Comparison of ENCODE assay signal across 21 cellular contexts in the genomic region with DNA sequence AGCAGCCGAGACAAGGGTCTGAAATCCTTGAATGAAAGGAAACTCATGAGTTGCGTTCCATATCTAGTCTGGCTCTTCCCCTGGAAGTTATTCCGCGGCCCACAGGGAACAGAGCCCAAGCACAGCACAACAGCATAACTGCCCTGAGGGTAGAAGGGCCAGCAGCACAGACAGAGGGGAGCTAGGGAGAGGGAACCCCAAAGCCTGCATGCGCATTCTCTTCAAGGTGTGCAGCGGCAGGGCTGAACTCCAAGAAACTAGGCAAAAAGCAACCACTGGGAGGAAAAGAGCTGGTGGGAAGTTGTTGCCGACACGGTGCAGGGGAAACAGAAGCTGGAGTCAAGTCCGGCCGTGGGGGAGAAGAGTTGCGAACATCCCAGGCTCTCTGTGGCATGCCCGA. TPM values are rescaled to one million over a fixed set of nuclear protein-coding genes. Genes with fewer than 3 reads are reported as not detected.
A peak's percentile ranks its signal among the peaks of the same experiment; 100 is the strongest.
DNase-seq lines count a peak whose midpoint lies in the region; ATAC-seq and TF ChIP-seq lines count a peak whose summit lies in the region.
"Had no signal": no experiment of that assay in that cellular context is flagged by ENCODE, and none has a peak within 500 bp of the region (broad histone marks: within the 10 kb centered on the region; RNA-seq: fewer than 3 reads in every experiment).

No MANE protein-coding gene starts in this region.

- H4K5ac ChIP-seq in mesendoderm (ENCODE audit: low read length) = no peak overlapping the region

- H3K14ac ChIP-seq in trophoblast cell (ENCODE audit: low read length) = no peak overlapping the region

- DNase-seq in GM23338 (ENCODE audit: low spot score) = peak; percentile 8
- DNase-seq in mesendoderm = no peak
- DNase-seq in osteocyte (ENCODE audit: extremely low spot score, unreplicated experiment) = peak; percentile 73
- DNase-seq in trophoblast cell = no peak
- DNase-seq in smooth muscle cell (lab: John Stamatoyannopoulos, UW; ENCODE audit: unreplicated experiment) = no peak
- DNase-seq: 8988T; ACHN; AML-193; BE2C; C1 segment of cervical spinal cord; Calu3; CD4-positive, alpha-beta memory T cell; COR-L47; DMS153; DND-41; GM23248; H9 had no signal

- no peaks in the 10 kb centered on the region for H3K79me2 ChIP-seq in GM23338 (replicated peaks; ENCODE audit: insufficient read depth)
- H3K79me2 ChIP-seq in mesendoderm (ENCODE audit: control insufficient read depth, insufficient read depth, low read length) = no peaks in the 10 kb centered on the region
- H3K79me2 ChIP-seq in trophoblast cell (ENCODE audit: control insufficient read depth, insufficient read depth, low read length, poor library complexity) = no peaks in the 10 kb centered on the region
- H3K79me2 ChIP-seq in smooth muscle cell (ENCODE audit: low read depth) = no peaks in the 10 kb centered on the region

- H3K4me1 ChIP-seq in GM23338 (ENCODE audit: insufficient read depth) (no peaks in the 10 kb centered on the region), mesendoderm (ENCODE audit: control insufficient read depth, low read depth, low read length) (peaks cover 8% of the 10 kb centered on the region), trophoblast cell (ENCODE audit: control insufficient read depth in 1 of 2, insufficient read depth in 2 of 2, low read length in 2 of 2) (peaks cover 0 to 3% of the 10 kb centered on the region in 2 experiments), smooth muscle cell (ENCODE audit: low read depth) (no peaks in the 10 kb centered on the region)
- H3K4me1 ChIP-seq: A549 had no signal

- no peak overlapping the region for H2BK5ac ChIP-seq in mesendoderm (ENCODE audit: low read length)
- no peak overlapping the region for H2BK5ac ChIP-seq in trophoblast cell (ENCODE audit: low read depth, low read length, poor library complexity)

- no peak overlapping the region for H2BK15ac ChIP-seq in mesendoderm (replicated peaks; ENCODE audit: low read depth)

- peaks cover 2% of the 10 kb centered on the region for H3K27me3 Mint-ChIP-seq in GM23338 (ENCODE audit: insufficient read depth, low read depth, poor library complexity)
- no peaks in the 10 kb centered on the region for H3K27me3 Mint-ChIP-seq in osteocyte (ENCODE audit: unreplicated experiment)

- H3K4me3 ChIP-seq in GM23338 (no peak overlapping the region), mesendoderm (ENCODE audit: low read length) (no peak overlapping the region), trophoblast cell (ENCODE audit: low read depth, low read length) (no peak overlapping the region), smooth muscle cell (no peak overlapping the region)
- H3K4me3 ChIP-seq: A549, GM23248 had no signal

- H3K4me3 Mint-ChIP-seq in GM23338 (no peak overlapping the region), osteocyte (ENCODE audit: unreplicated experiment) (no peak overlapping the region)
- H3K4me3 Mint-ChIP-seq: CD4-positive, alpha-beta memory T cell; H9 had no signal

- H3K27me3 ChIP-seq in GM23338 (ENCODE audit: insufficient read depth) = no peaks in the 10 kb centered on the region
- no peaks in the 10 kb centered on the region for H3K27me3 ChIP-seq in mesendoderm (ENCODE audit: insufficient read depth, low read length, poor library complexity)
- H3K27me3 ChIP-seq in trophoblast cell (ENCODE audit: insufficient read depth, low read length) = no peaks in the 10 kb centered on the region
- no peaks in the 10 kb centered on the region for H3K27me3 ChIP-seq in smooth muscle cell (ENCODE audit: low read depth)
- H3K27me3 ChIP-seq: BE2C had no signal

- H3K36me3 Mint-ChIP-seq in GM23338 (ENCODE audit: low read depth) (no peaks in the 10 kb centered on the region), osteocyte (ENCODE audit: unreplicated experiment) (no peaks in the 10 kb centered on the region)
- H3K36me3 Mint-ChIP-seq: CD4-positive, alpha-beta memory T cell had no signal

- H3K9me3 ChIP-seq in trophoblast cell (ENCODE audit: insufficient read depth, low read depth, low read length) (no peaks in the 10 kb centered on the region), smooth muscle cell (replicated peaks; ENCODE audit: low read depth) (no peaks in the 10 kb centered on the region)
- H3K9me3 ChIP-seq: A549, BE2C had no signal

- H3K79me1 ChIP-seq in mesendoderm (ENCODE audit: low read length) (no peaks in the 10 kb centered on the region), trophoblast cell (ENCODE audit: low read length) (no peaks in the 10 kb centered on the region)

- H3K9me3 Mint-ChIP-seq in GM23338 = no peaks in the 10 kb centered on the region
- H3K9me3 Mint-ChIP-seq in osteocyte (ENCODE audit: unreplicated experiment) = no peaks in the 10 kb centered on the region
- H3K9me3 Mint-ChIP-seq: H9 had no signal

- peaks cover 13% of the 10 kb centered on the region for H3K4me1 Mint-ChIP-seq in GM23338
- no peaks in the 10 kb centered on the region for H3K4me1 Mint-ChIP-seq in osteocyte (ENCODE audit: unreplicated experiment)
- H3K4me1 Mint-ChIP-seq: CD4-positive, alpha-beta memory T cell had no signal

- no peak overlapping the region for H4K91ac ChIP-seq in trophoblast cell (ENCODE audit: low read depth, low read length)

- H3K56ac ChIP-seq in mesendoderm (ENCODE audit: low read length) = peak overlapping the region; percentile 49

- H3K4ac ChIP-seq in mesendoderm (ENCODE audit: low read depth, low read length) (no peak overlapping the region), trophoblast cell (ENCODE audit: low read depth, low read length) (no peak overlapping the region)

- no peak overlapping the region for H3K9ac ChIP-seq in mesendoderm (ENCODE audit: low read length)
- no peak overlapping the region for H3K9ac ChIP-seq in trophoblast cell (ENCODE audit: low read length)
- no peak overlapping the region for H3K9ac ChIP-seq in smooth muscle cell (ENCODE audit: low read depth)
- H3K9ac ChIP-seq: GM23248 had no signal

- WGBS in mesendoderm (ENCODE audit: extremely low coverage, insufficient coverage, low lambda C conversion rate) = no CpG with 5 or more reads among the region's 12 CpGs
- WGBS in trophoblast cell (ENCODE audit: extremely low coverage, insufficient coverage, insufficient read length) = no CpG with 5 or more reads among the region's 12 CpGs
- 90% methylated on average over 12 of the region's 12 CpGs for WGBS in smooth muscle cell (ENCODE audit: low lambda C conversion rate)

- H3K36me3 ChIP-seq in GM23338 (ENCODE audit: insufficient read depth) (no peaks in the 10 kb centered on the region), mesendoderm (ENCODE audit: control insufficient read depth, insufficient read depth, low read length) (no peaks in the 10 kb centered on the region), trophoblast cell (ENCODE audit: control insufficient read depth in 1 of 2, insufficient read depth in 2 of 2, low read length in 2 of 2) (no peaks in the 10 kb centered on the region), smooth muscle cell (ENCODE audit: low read depth) (no peaks in the 10 kb centered on the region)
- H3K36me3 ChIP-seq: BE2C had no signal

- H3K18ac ChIP-seq in mesendoderm (ENCODE audit: low read length) = no peak overlapping the region
- no peak overlapping the region for H3K18ac ChIP-seq in trophoblast cell (ENCODE audit: low read length)

- H3K27ac Mint-ChIP-seq in GM23338 (no peak overlapping the region), osteocyte (ENCODE audit: unreplicated experiment) (no peak overlapping the region)
- H3K27ac Mint-ChIP-seq: CD4-positive, alpha-beta memory T cell; H9 had no signal

- ATAC-seq in GM23338 (peak; percentile 21; the same call in 2 of the 3 replicates), HG02798 (IDR thresholded peaks at IDR 0.05; ENCODE audit: poor library complexity, unreplicated experiment) (no peak)
- ATAC-seq: A549, HCT116 had no signal

- H2AK5ac ChIP-seq in mesendoderm (ENCODE audit: low read length) (no peak overlapping the region), trophoblast cell (ENCODE audit: low read length) (no peak overlapping the region)

- no peak overlapping the region for H3K27ac ChIP-seq in GM23338 (ENCODE audit: low read depth)
- H3K27ac ChIP-seq in mesendoderm (ENCODE audit: low read depth, low read length) = no peak overlapping the region
- no peak overlapping the region for H3K27ac ChIP-seq in trophoblast cell (ENCODE audit: low read depth, low read length)
- no peak overlapping the region for H3K27ac ChIP-seq in smooth muscle cell (ENCODE audit: low read depth)
- H3K27ac ChIP-seq: A549, GM23248 had no signal

- peak overlapping the region; percentile 90; the same call in 1 of the 2 replicates for H2AFZ ChIP-seq in GM23338
- no peak overlapping the region for H2AFZ ChIP-seq in trophoblast cell (ENCODE audit: insufficient read depth, low read length, poor library complexity)
- no peak overlapping the region for H2AFZ ChIP-seq in smooth muscle cell (ENCODE audit: low read depth)
- H2AFZ ChIP-seq: GM23248 had no signal

- no peaks in the 10 kb centered on the region for H3K9me2 ChIP-seq in GM23338 (ENCODE audit: insufficient read depth)

- no peak for TF ChIP-seq CTCF in GM23338 (conservative IDR thresholded peaks at IDR 0.05; ENCODE audit: low read depth in 2 of 2)
- TF ChIP-seq CTCF in osteocyte (IDR thresholded peaks at IDR 0.05) = no peak
- no peak for TF ChIP-seq CTCF in smooth muscle cell (IDR thresholded peaks at IDR 0.05; ENCODE audit: borderline replicate concordance, insufficient read depth, poor library complexity, severe bottlenecking)

- H2BK120ac ChIP-seq in mesendoderm (ENCODE audit: low read depth, low read length) = no peak overlapping the region
- H2BK120ac ChIP-seq in trophoblast cell (ENCODE audit: insufficient read depth, low read length, poor library complexity) = no peak overlapping the region

- H4K12ac ChIP-seq in trophoblast cell (ENCODE audit: low read depth, low read length) = no peak overlapping the region

- H3K4me2 ChIP-seq in GM23338 (no peak overlapping the region), mesendoderm (ENCODE audit: low read length) (no peak overlapping the region), trophoblast cell (ENCODE audit: low read length) (no peak overlapping the region), smooth muscle cell (no peak overlapping the region)
- H3K4me2 ChIP-seq: A549 had no signal

- no peak overlapping the region for H2BK12ac ChIP-seq in trophoblast cell (ENCODE audit: low read length)

- no peak overlapping the region for H3K23ac ChIP-seq in mesendoderm (ENCODE audit: low read length)
- no peak overlapping the region for H3K23ac ChIP-seq in trophoblast cell (ENCODE audit: low read length)

- H4K20me1 ChIP-seq in GM23338 (replicated peaks; ENCODE audit: insufficient read depth) (no peaks in the 10 kb centered on the region), smooth muscle cell (ENCODE audit: low read depth) (no peaks in the 10 kb centered on the region)

- H4K8ac ChIP-seq in mesendoderm (ENCODE audit: low read depth, low read length) (no peak overlapping the region), trophoblast cell (ENCODE audit: low read depth, low read length) (no peak overlapping the region)

- no peaks in the 10 kb centered on the region for H3F3A ChIP-seq in GM23338 (replicated peaks; ENCODE audit: low read depth)
- no peaks in the 10 kb centered on the region for H3F3A ChIP-seq in smooth muscle cell (ENCODE audit: low read depth)

RNA-seq across cellular contexts. Expression of a gene that starts 11.8 kb away (rescaled TPM):
- not detected in 2 replicates for total RNA-seq in GM23338 (2014; rRNA removed; shearing (Covaris generic))
- polyA plus RNA-seq in GM23338 (2016; fragmentation: Nextera tagmentation; extraction: Ambion mirVana) (0.16 TPM in 1 of 2 replicates, not detected in the other), smooth muscle cell (not detected in 2 replicates)
- polyA plus RNA-seq in mesendoderm (2013, experiment 1 of 2) = not detected
- not detected for polyA plus RNA-seq in mesendoderm (2013, experiment 2 of 2)
- total RNA-seq in osteocyte (not detected in 2 replicates), smooth muscle cell (not detected in 2 replicates)
- polyA plus RNA-seq in trophoblast cell (2013) = not detected in 2 replicates
- total RNA-seq: Calu3; CD4-positive, alpha-beta memory T cell; GM23248; H4; H9 had no signal
- polyA plus RNA-seq: A549; CD4-positive, alpha-beta memory T cell; GM23248 had no signal

RNA-seq across cellular contexts. Expression of a gene that starts 14.7 kb away (rescaled TPM):
- 0.49 and 0.62 TPM in 2 replicates for total RNA-seq in GM23338 (2014; rRNA removed; shearing (Covaris generic))
- polyA plus RNA-seq in GM23338 (2016; fragmentation: Nextera tagmentation; extraction: Ambion mirVana) (0.05 TPM in 1 of 2 replicates, not detected in the other), smooth muscle cell (not detected in 2 replicates)
- polyA plus RNA-seq in mesendoderm (2013, experiment 1 of 2) = 0.25 TPM
- polyA plus RNA-seq in mesendoderm (2013, experiment 2 of 2) = 0.27 TPM
- total RNA-seq in osteocyte (not detected in 2 replicates), smooth muscle cell (not detected in 2 replicates)
- polyA plus RNA-seq in trophoblast cell (2013) = not detected in 2 replicates
- total RNA-seq: Calu3; CD4-positive, alpha-beta memory T cell; GM23248; H4 had no signal
- polyA plus RNA-seq: A549; CD4-positive, alpha-beta memory T cell; GM23248 had no signal

Comparison
In these comparisons a context has a peak if more than half of its experiments do, and no peak if none do; other contexts are left out.
1. DNase-seq: peak in GM23338 (single experiment) and osteocyte (single experiment); none in mesendoderm (single experiment), trophoblast cell (0 of 2) and smooth muscle cell (single experiment).